ENCODE assay signal across 9 cellular contexts in genomic region chr7:102284891-102285540, GRCh38. TPM values are rescaled to one million over a fixed set of nuclear protein-coding genes. Genes with fewer than 3 reads are reported as not detected.
A peak's percentile ranks its signal among the peaks of the same experiment; 100 is the strongest.
DNase-seq lines count a peak whose midpoint lies in the region; ATAC-seq and TF ChIP-seq lines count a peak whose summit lies in the region.
"Had no signal": no experiment of that assay in that cellular context is flagged by ENCODE, and none has a peak within 500 bp of the region (broad histone marks: within the 10 kb centered on the region; RNA-seq: fewer than 3 reads in every experiment).

No MANE protein-coding gene starts in this region.

- POLR2A ChIA-PET in Caco-2 (lab: Charles Lee): no interaction called here

- H3K27ac ChIP-seq in endodermal cell (ENCODE audit: low read depth, low read length): no peak overlapping the region

- ATAC-seq in GM19467 (IDR thresholded peaks at IDR 0.05; ENCODE audit: unreplicated experiment): no peak

- BruUV-seq in Caco-2 (replicated peaks; lab: Mats Ljungman, UMichigan): no TSS peak

- H3K27me3 ChIP-seq in Caco-2 (replicated peaks; ENCODE audit: control insufficient read depth, insufficient read depth, low read length) (no peaks in the 10 kb centered on the region), endodermal cell (ENCODE audit: control insufficient read depth, insufficient read depth, low read length, poor library complexity, severe bottlenecking) (peaks cover 5% of the 10 kb centered on the region)

- H3K36me3 ChIP-seq in Caco-2 (ENCODE audit: control insufficient read depth, insufficient read depth, low read length): no peaks in the 10 kb centered on the region
- no peaks in the 10 kb centered on the region for H3K36me3 ChIP-seq in endodermal cell (ENCODE audit: control insufficient read depth, insufficient read depth, low read length)

- H3K4me3 ChIP-seq in Caco-2 (ENCODE audit: low read depth, low read length) (no peak overlapping the region), endodermal cell (ENCODE audit: low read length) (no peak overlapping the region)

- H3K9me3 Mint-ChIP-seq in Caco-2 (ENCODE audit: unreplicated experiment) (no peaks in the 10 kb centered on the region), endodermal cell (no peaks in the 10 kb centered on the region), osteocyte (ENCODE audit: unreplicated experiment) (no peaks in the 10 kb centered on the region)

- H3K27ac Mint-ChIP-seq in Caco-2 (ENCODE audit: unreplicated experiment) (peak overlapping the region; percentile 45), endodermal cell (no peak overlapping the region), osteocyte (ENCODE audit: unreplicated experiment) (no peak overlapping the region)

- 87% methylated on average over 10 to 19 of the region's 19 CpGs for WGBS in endodermal cell (ENCODE audit: insufficient coverage in 1 of 2, insufficient read length in 1 of 2), 2 experiments

- intact Hi-C loops in Caco-2 (cut with micrococcal nuclease; ENCODE audit: unreplicated experiment): loop anchor here (5.0 to 10.0 kb wide), 2 partner anchors 37 to 170 kb away; no protein-coding TSS in a partner anchor

- H3K4me3 Mint-ChIP-seq in Caco-2 (ENCODE audit: unreplicated experiment) (peak overlapping the region; percentile 71), endodermal cell (peak overlapping the region; percentile 54), osteocyte (ENCODE audit: unreplicated experiment) (peak overlapping the region; percentile 47)

- CTCF ChIA-PET in Caco-2 (lab: Charles Lee): no interaction called here

- H3K4me1 Mint-ChIP-seq in Caco-2 (ENCODE audit: low read depth, unreplicated experiment): peaks cover 7% of the 10 kb centered on the region
- H3K4me1 Mint-ChIP-seq in endodermal cell: no peaks in the 10 kb centered on the region
- peaks cover 24% of the 10 kb centered on the region for H3K4me1 Mint-ChIP-seq in osteocyte (ENCODE audit: unreplicated experiment)

- no peak for DNase-seq in Caco-2
- DNase-seq in NOMO-1 treated with dmso at 0.1 percent for 144 hours (lab: John Stamatoyannopoulos, UW; ENCODE audit: unreplicated experiment): peak; percentile 69
- no peak for DNase-seq in endodermal cell
- DNase-seq in osteocyte (ENCODE audit: extremely low spot score, unreplicated experiment): no peak
- DNase-seq in AG08395 (ENCODE audit: low spot score): no peak
- DNase-seq in NCI-H1436 (lab: John Stamatoyannopoulos, UW): no peak
- DNase-seq in activated CD4-positive, alpha-beta T cell treated with anti-CD3 and anti-CD28 coated beads for 1 hour: no peak
- DNase-seq: NCI-H774 had no signal

- TF ChIP-seq CTCF in Caco-2 (IDR thresholded peaks at IDR 0.05; ENCODE audit: insufficient read depth in 1 of 2, low read depth in 1 of 2, low read length in 1 of 2, severe bottlenecking in 1 of 2, unreplicated experiment in 1 of 2) (no peak), endodermal cell (conservative IDR thresholded peaks at IDR 0.05) (no peak), osteocyte (IDR thresholded peaks at IDR 0.05) (no peak)

- H3K36me3 Mint-ChIP-seq in Caco-2 (ENCODE audit: insufficient read depth, unreplicated experiment): peaks cover 5% of the 10 kb centered on the region
- H3K36me3 Mint-ChIP-seq in endodermal cell (ENCODE audit: low read depth): no peaks in the 10 kb centered on the region
- no peaks in the 10 kb centered on the region for H3K36me3 Mint-ChIP-seq in osteocyte (ENCODE audit: unreplicated experiment)

- H3K27me3 Mint-ChIP-seq in Caco-2 (ENCODE audit: insufficient read depth, unreplicated experiment) (no peaks in the 10 kb centered on the region), endodermal cell (ENCODE audit: insufficient read depth) (peaks cover 22% of the 10 kb centered on the region), osteocyte (ENCODE audit: unreplicated experiment) (no peaks in the 10 kb centered on the region)

- H3K9me3 ChIP-seq in Caco-2 (no peaks in the 10 kb centered on the region), endodermal cell (ENCODE audit: control insufficient read depth, low read length) (no peaks in the 10 kb centered on the region)

- H3K9ac ChIP-seq in endodermal cell (ENCODE audit: extremely low read depth, low read length, poor library complexity, severe bottlenecking): no peak overlapping the region

- peaks cover 3% of the 10 kb centered on the region; the same call in 1 of the 2 replicates for H3K4me1 ChIP-seq in Caco-2
- no peaks in the 10 kb centered on the region for H3K4me1 ChIP-seq in endodermal cell (ENCODE audit: control insufficient read depth, insufficient read depth, low read length)

RNA-seq across cellular contexts. Expression of gene SH2B2, which starts 1.7 kb away (rescaled TPM):
- total RNA-seq in Caco-2 (2022): 8.1 and 10.6 TPM in 2 replicates
- total RNA-seq in endodermal cell: 1 to 10 TPM; 8.0 to 8.7 TPM
- polyA plus RNA-seq in endodermal cell (2013, experiment 1 of 2): 8.4 TPM
- 8.7 TPM for polyA plus RNA-seq in endodermal cell (2013, experiment 2 of 2)
- total RNA-seq in osteocyte: 8.3 and 8.9 TPM in 2 replicates
